Comparison of ENCODE assay signal across 10 cellular contexts in genomic region chr6:1614767-1615650, GRCh38. TPM values are rescaled to one million over a fixed set of nuclear protein-coding genes. Genes with fewer than 3 reads are reported as not detected.
DNase-seq lines count a peak whose midpoint lies in the region; ATAC-seq and TF ChIP-seq lines count a peak whose summit lies in the region.
"Had no signal": no experiment of that assay in that cellular context is flagged by ENCODE, and none has a peak within 500 bp of the region (broad histone marks: within the 10 kb centered on the region; RNA-seq: fewer than 3 reads in every experiment).

No MANE protein-coding gene starts in this region.

- H3K27me3 ChIP-seq in IMR-90 (ENCODE audit: control insufficient read depth, insufficient read depth, low read length), result no peaks in the 10 kb centered on the region
- H3K27me3 ChIP-seq in kidney epithelial cell (ENCODE audit: control insufficient read depth, insufficient read depth, low read length), result no peaks in the 10 kb centered on the region
- peaks cover 96% of the 10 kb centered on the region for H3K27me3 ChIP-seq in smooth muscle cell (ENCODE audit: low read depth)

- TF ChIP-seq RAD21 in IMR-90 (IDR thresholded peaks at IDR 0.05; ENCODE audit: low read length), result no peak

- H3K9me3 ChIP-seq in IMR-90 (ENCODE audit: control insufficient read depth, insufficient read depth, low read length) (no peaks in the 10 kb centered on the region), smooth muscle cell (replicated peaks; ENCODE audit: low read depth) (no peaks in the 10 kb centered on the region)

- intact Hi-C loops in IMR-90 (cut with micrococcal nuclease), result loop anchor here (5.0 to 10.0 kb wide), 5 partner anchors 152 to 420 kb away; no protein-coding TSS in a partner anchor

- 68% methylated on average over 30 of the region's 92 CpGs; no CpG with 5 or more reads in 1 of the 2 experiments for WGBS in IMR-90 (ENCODE audit: extremely low coverage in 2 of 2, insufficient read length in 1 of 2), 2 experiments
- WGBS in smooth muscle cell (ENCODE audit: low lambda C conversion rate), result 2% methylated on average over 72 of the region's 92 CpGs

- peaks cover 10 to 24% of the 10 kb centered on the region in 2 experiments for H3K79me1 ChIP-seq in IMR-90 (ENCODE audit: low read depth in 1 of 2, low read length in 2 of 2)

- H3K4me3 ChIP-seq in IMR-90 (ENCODE audit: insufficient read depth, low read depth, low read length) (peak overlapping the region; percentile 10; the same call in 1 of the 2 replicates), astrocyte of the spinal cord (ENCODE audit: low read depth, low read length) (peak overlapping the region; percentile 62), kidney epithelial cell (ENCODE audit: low read depth, low read length) (peak overlapping the region; percentile 87), smooth muscle cell (peak overlapping the region; percentile 15)
- H3K4me3 ChIP-seq: SK-N-MC had no signal

- H3K18ac ChIP-seq in IMR-90 (ENCODE audit: low read depth, low read length), result no peak overlapping the region

- H3K14ac ChIP-seq in IMR-90 (replicated peaks; ENCODE audit: low read depth, low read length), result no peak overlapping the region

- H4K20me1 ChIP-seq in IMR-90 (ENCODE audit: insufficient read depth, low read length) (peaks cover 16% of the 10 kb centered on the region), smooth muscle cell (ENCODE audit: low read depth) (peaks cover 10% of the 10 kb centered on the region)

- H3K4me1 ChIP-seq in IMR-90 (ENCODE audit: control insufficient read depth, insufficient read depth, low read length) (peaks cover 2% of the 10 kb centered on the region; the same call in 1 of the 2 replicates), smooth muscle cell (ENCODE audit: low read depth) (peaks cover 17% of the 10 kb centered on the region)

- in situ Hi-C loops in IMR-90 (cut with MboI; ENCODE audit: low sequenced_read_pairs), result no loop called here
- in situ Hi-C loops in astrocyte of the spinal cord (cut with HindIII; ENCODE audit: low sequenced_read_pairs), result no loop called here

- no peak overlapping the region for H3K9ac ChIP-seq in IMR-90 (ENCODE audit: low read depth, low read length)
- no peak overlapping the region for H3K9ac ChIP-seq in smooth muscle cell (ENCODE audit: low read depth)

- H4K91ac ChIP-seq in IMR-90 (ENCODE audit: insufficient read depth, low read depth, low read length), result no peak overlapping the region

- POLR2A ChIA-PET in IMR-90 (lab: Charles Lee; ENCODE audit: unreplicated experiment), result no interaction called here

- no peak overlapping the region for H2AFZ ChIP-seq in IMR-90 (replicated peaks; ENCODE audit: low read length, poor library complexity)
- no peak overlapping the region for H2AFZ ChIP-seq in smooth muscle cell (ENCODE audit: low read depth)

- TF ChIP-seq CTCF in IMR-90 (conservative IDR thresholded peaks at IDR 0.05; ENCODE audit: low read depth, low read length) (no peak), astrocyte of the spinal cord (IDR thresholded peaks at IDR 0.05; ENCODE audit: low read depth, low read length) (no peak), kidney epithelial cell (IDR thresholded peaks at IDR 0.05; ENCODE audit: insufficient read depth, low read length, poor library complexity, severe bottlenecking) (no peak), smooth muscle cell (IDR thresholded peaks at IDR 0.05; ENCODE audit: borderline replicate concordance, insufficient read depth, poor library complexity, severe bottlenecking) (no peak)

- dilution Hi-C loops in IMR-90 (cut with HindIII; ENCODE audit: low sequenced_read_pairs, unreplicated experiment), result no loop called here

- H4K5ac ChIP-seq in IMR-90 (ENCODE audit: low read depth, low read length), result no peak overlapping the region; the same call in 1 of the 2 replicates

- H3F3A ChIP-seq in smooth muscle cell (ENCODE audit: low read depth), result no peaks in the 10 kb centered on the region

- H2BK5ac ChIP-seq in IMR-90 (ENCODE audit: low read depth, low read length, poor library complexity, severe bottlenecking), result no peak overlapping the region

- DNase-seq in IMR-90, result no peak
- DNase-seq in astrocyte of the spinal cord (ENCODE audit: low read depth, low spot score), result no peak
- DNase-seq in kidney epithelial cell (ENCODE audit: low read depth), result no peak
- DNase-seq in smooth muscle cell (lab: John Stamatoyannopoulos, UW; ENCODE audit: unreplicated experiment), result no peak
- DNase-seq in NCI-H2029 (lab: John Stamatoyannopoulos, UW), result no peak
- no peak for DNase-seq in NCI-H82 (lab: John Stamatoyannopoulos, UW)
- DNase-seq in stimulated activated naive CD4-positive, alpha-beta T cell treated with Interleukin-2 at 50 U/mL for 16 hours (lab: John Stamatoyannopoulos, UW), result no peak
- DNase-seq: NCI-H146 had no signal

- no peak overlapping the region for H2BK20ac ChIP-seq in IMR-90 (ENCODE audit: low read depth, low read length)

- no peaks in the 10 kb centered on the region for H3K9me1 ChIP-seq in IMR-90 (ENCODE audit: insufficient read depth, low read length)

- H2AK9ac ChIP-seq in IMR-90 (replicated peaks; ENCODE audit: low read depth, low read length, poor library complexity), result no peak overlapping the region

- CTCF ChIA-PET in IMR-90 (lab: Yijun Ruan, JAX), result interaction anchor here (1.3 kb wide), 1 partner anchor 10 kb away, joined by 4 read pairs; no protein-coding TSS in a partner anchor

- no peak overlapping the region for H2BK120ac ChIP-seq in IMR-90 (ENCODE audit: low read depth, low read length)

- peaks cover 15% of the 10 kb centered on the region for H3K36me3 ChIP-seq in IMR-90 (ENCODE audit: control insufficient read depth, insufficient read depth, low read length)
- peaks cover 1% of the 10 kb centered on the region for H3K36me3 ChIP-seq in kidney epithelial cell (ENCODE audit: control insufficient read depth, insufficient read depth, low read length)
- no peaks in the 10 kb centered on the region for H3K36me3 ChIP-seq in smooth muscle cell (ENCODE audit: low read depth)

- H2BK15ac ChIP-seq in IMR-90 (ENCODE audit: low read depth, low read length), result no peak overlapping the region

- ATAC-seq in IMR-90 (ENCODE audit: low read depth) (no peak), HG02798 (IDR thresholded peaks at IDR 0.05; ENCODE audit: poor library complexity, unreplicated experiment) (no peak)

- H2AK5ac ChIP-seq in IMR-90 (ENCODE audit: low read depth, low read length), result no peak overlapping the region

- TF ChIP-seq POLR2A in IMR-90 (IDR thresholded peaks at IDR 0.05; ENCODE audit: low read depth, low read length), result no peak

- H4K8ac ChIP-seq in IMR-90 (ENCODE audit: low read depth in 2 of 2, low read length in 2 of 2), result no peak overlapping the region

- no peak overlapping the region for H3K27ac ChIP-seq in IMR-90 (ENCODE audit: insufficient read depth, low read length)
- no peak overlapping the region for H3K27ac ChIP-seq in smooth muscle cell (ENCODE audit: low read depth)
- H3K27ac ChIP-seq: SK-N-MC had no signal

- no peak overlapping the region for H3K23ac ChIP-seq in IMR-90 (ENCODE audit: low read depth, low read length)

- H3K79me2 ChIP-seq in smooth muscle cell (ENCODE audit: low read depth), result no peaks in the 10 kb centered on the region

- H3K4me2 ChIP-seq in IMR-90 (ENCODE audit: low read depth, low read length), result no peak overlapping the region
- H3K4me2 ChIP-seq in smooth muscle cell, result peak overlapping the region; percentile 67

- no peak overlapping the region for H3K56ac ChIP-seq in IMR-90 (ENCODE audit: extremely low read depth, insufficient read depth, low read length)

- no TSS peak for BruUV-seq in IMR-90 (replicated peaks; lab: Mats Ljungman, UMichigan)

- no peak overlapping the region for H3K4ac ChIP-seq in IMR-90 (ENCODE audit: low read depth, low read length)

TF ChIP-seq in IMR-90, 13 proteins besides CTCF, POLR2A, EP300 and RAD21:
- TF ChIP-seq MAFK (IDR thresholded peaks at IDR 0.05; ENCODE audit: low read depth, low read length), result no peak
- no peak for TF ChIP-seq USF2 (IDR thresholded peaks at IDR 0.05; ENCODE audit: low read depth, low read length)
- no peak for TF ChIP-seq FOS (IDR thresholded peaks at IDR 0.05; ENCODE audit: low read depth, low read length)
- TF ChIP-seq BHLHE40 (IDR thresholded peaks at IDR 0.05; ENCODE audit: low read depth, low read length), result no peak
- TF ChIP-seq SMC3 (IDR thresholded peaks at IDR 0.05; ENCODE audit: low read depth, low read length), result no peak
- no peak for TF ChIP-seq ELK1 (IDR thresholded peaks at IDR 0.05; ENCODE audit: borderline replicate concordance, low read depth, low read length)
- TF ChIP-seq RCOR1 (IDR thresholded peaks at IDR 0.05; ENCODE audit: insufficient replicate concordance, low read length), result no peak
- no peak for TF ChIP-seq MXI1 (IDR thresholded peaks at IDR 0.05; ENCODE audit: borderline replicate concordance, low read depth, low read length)
- no peak for TF ChIP-seq RFX5 (IDR thresholded peaks at IDR 0.05; ENCODE audit: low read depth, low read length)
- TF ChIP-seq MAZ (IDR thresholded peaks at IDR 0.05; ENCODE audit: borderline replicate concordance, low read depth, low read length), result no peak
- no peak for TF ChIP-seq CHD1 (IDR thresholded peaks at IDR 0.05; ENCODE audit: low read depth, low read length)
- TF ChIP-seq NFE2L2 (IDR thresholded peaks at IDR 0.05; ENCODE audit: low read depth, low read length), result no peak
- no peak for TF ChIP-seq CEBPB (IDR thresholded peaks at IDR 0.05; ENCODE audit: low read depth, low read length)
TF ChIP-seq in IMR-90: peak in this region for 0.

RNA-seq across cellular contexts. Expression of gene FOXC1, which starts 5.3 kb away (rescaled TPM):
- total RNA-seq in IMR-90 (2012; rRNA removed) (1.3 and 1.9 TPM in 2 replicates), kidney epithelial cell (26.2 and 27.6 TPM in 2 replicates), smooth muscle cell (0.58 and 1.4 TPM in 2 replicates)
- polyA plus RNA-seq in IMR-90 (2012; rRNA removed) (4.0 and 4.7 TPM in 2 replicates), smooth muscle cell (0.10 and 0.40 TPM in 2 replicates)
- 3.4 and 6.3 TPM in 2 replicates for polyA plus RNA-seq in IMR-90 (2012; cell fraction: cytosol; rRNA removed)
- polyA plus RNA-seq in IMR-90 (2012; cell fraction: nucleus; rRNA removed; ENCODE audit: low replicate concordance), result 6.5 and 7.2 TPM in 2 replicates

Comparison
In these comparisons a context has a peak if more than half of its experiments do, and no peak if none do; other contexts are left out.
1. H3K4me3 ChIP-seq: peak in every context shown above with its lines; median percentile 87 in kidney epithelial cell; 62 in astrocyte of the spinal cord; 15 in smooth muscle cell; 10 in IMR-90.